In the genomic region with DNA sequence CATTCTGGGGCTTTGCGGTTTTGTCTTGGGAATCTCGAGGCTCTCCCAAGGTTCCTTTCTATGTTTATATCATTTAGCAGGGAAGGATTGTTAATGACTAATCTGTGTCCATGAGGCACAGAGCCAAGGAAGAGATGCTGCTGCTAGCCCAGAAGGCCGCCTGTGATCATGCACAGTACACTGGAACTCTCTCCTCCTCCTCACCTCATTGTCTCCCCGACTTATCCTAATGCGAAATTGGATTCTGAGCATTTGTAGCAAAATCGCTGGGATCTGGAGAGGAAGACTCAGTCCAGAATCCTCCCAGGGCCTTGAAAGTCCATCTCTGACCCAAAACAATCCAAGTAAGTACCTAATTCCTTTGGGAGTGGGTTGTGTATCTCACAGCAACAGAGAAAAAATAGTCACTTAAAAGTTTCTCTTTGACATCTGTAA, we compare ENCODE assay signal across 13 cellular contexts. TPM values are rescaled to one million over a fixed set of nuclear protein-coding genes. Genes with fewer than 3 reads are reported as not detected.
A peak's percentile ranks its signal among the peaks of the same experiment; 100 is the strongest.
DNase-seq lines count a peak whose midpoint lies in the region; ATAC-seq and TF ChIP-seq lines count a peak whose summit lies in the region.
"Had no signal": no experiment of that assay in that cellular context is flagged by ENCODE, and none has a peak within 500 bp of the region (broad histone marks: within the 10 kb centered on the region; RNA-seq: fewer than 3 reads in every experiment).

A gene (plus strand): TSS at position 151 of the 435 bp plus-strand sequence. CDS start 19,458 bp downstream, outside the sequence.

- peak; percentile 50 to 85 for TF ChIP-seq POLR2A in Peyer's patch (IDR thresholded peaks at IDR 0.05)

- ATAC-seq in GM18511 (IDR thresholded peaks at IDR 0.05; ENCODE audit: unreplicated experiment) (no peak), GM21423 (IDR thresholded peaks at IDR 0.05; ENCODE audit: unreplicated experiment) (no peak), HG03108 (IDR thresholded peaks at IDR 0.05; ENCODE audit: unreplicated experiment) (no peak)

- H3K9ac ChIP-seq in neural progenitor cell: no peak within 1 kb of the TSS

- no peak within 1 kb of the TSS for H3K4me3 Mint-ChIP-seq in neural progenitor cell

- H3K27me3 Mint-ChIP-seq in neural progenitor cell (ENCODE audit: insufficient read depth, low read depth): no peaks in the 10 kb centered on the region

- H2AFZ ChIP-seq in neural progenitor cell (replicated peaks): peak within 1 kb of the TSS; percentile 53

- no peak for TF ChIP-seq CTCF in AG09309 (IDR thresholded peaks at IDR 0.05; ENCODE audit: control insufficient read depth, insufficient read depth, low read depth, low read length, missing control alignments)
- no peak for TF ChIP-seq CTCF in Peyer's patch (IDR thresholded peaks at IDR 0.05)
- no peak for TF ChIP-seq CTCF in fibroblast of mammary gland (conservative IDR thresholded peaks at IDR 0.05; ENCODE audit: control insufficient read depth, insufficient read depth, low read depth, low read length)
- no peak for TF ChIP-seq CTCF in neural progenitor cell (IDR thresholded peaks at IDR 0.05)

- H3K4me1 Mint-ChIP-seq in neural progenitor cell: no peaks in the 10 kb centered on the region

- peak within 1 kb of the TSS in 3 of 4 donors; percentile 48 to 82 (median 65) for H3K27ac ChIP-seq in Peyer's patch
- no peak within 1 kb of the TSS for H3K27ac ChIP-seq in neural progenitor cell
- H3K27ac ChIP-seq: dorsolateral prefrontal cortex, left ventricle myocardium inferior, SJCRH30 had no signal

- peaks cover 7% of the 10 kb centered on the region for H3F3A ChIP-seq in neural progenitor cell (ENCODE audit: low read depth)

- H3K36me3 Mint-ChIP-seq in neural progenitor cell: no peaks in the 10 kb centered on the region

- H3K27me3 ChIP-seq in Peyer's patch (no peaks in the 10 kb centered on the region), neural progenitor cell (no peaks in the 10 kb centered on the region)
- H3K27me3 ChIP-seq: SJCRH30 had no signal

- no peaks in the 10 kb centered on the region for H4K20me1 ChIP-seq in neural progenitor cell (ENCODE audit: low read depth)

- no peaks in the 10 kb centered on the region for H3K9me3 Mint-ChIP-seq in neural progenitor cell

- no peak within 1 kb of the TSS for H3K27ac Mint-ChIP-seq in neural progenitor cell

- H3K36me3 ChIP-seq in Peyer's patch (no peaks in the 10 kb centered on the region), neural progenitor cell (no peaks in the 10 kb centered on the region)
- H3K36me3 ChIP-seq: left ventricle myocardium inferior, SJCRH30 had no signal

- H3K4me2 ChIP-seq in neural progenitor cell: no peak within 1 kb of the TSS

- H3K79me2 ChIP-seq in neural progenitor cell (ENCODE audit: low read depth): no peaks in the 10 kb centered on the region

- H3K9me3 ChIP-seq in Peyer's patch (no peaks in the 10 kb centered on the region), neural progenitor cell (ENCODE audit: low read depth) (no peaks in the 10 kb centered on the region)
- H3K9me3 ChIP-seq: left ventricle myocardium inferior, SJCRH30 had no signal

- DNase-seq in AG09309 (ENCODE audit: low read depth) (peak; percentile 2), Peyer's patch (peak in 1 of 3 donors; percentile 74), fibroblast of mammary gland (ENCODE audit: low read depth) (peak; percentile 62), neural progenitor cell (ENCODE audit: low spot score) (no peak), DMS114 treated with DMSO at 0.1 percent for 48 hours (lab: John Stamatoyannopoulos, UW; ENCODE audit: unreplicated experiment) (no peak)
- DNase-seq: dorsolateral prefrontal cortex, KG1, left ventricle myocardium inferior, NCI-H1930, SJCRH30 had no signal

- no peak within 1 kb of the TSS for H3K4me3 ChIP-seq in AG09309 (ENCODE audit: control insufficient read depth, low read depth, low read length)
- peak within 1 kb of the TSS in 3 of 4 donors; percentile 10 to 51 (median 43) for H3K4me3 ChIP-seq in Peyer's patch
- no peak within 1 kb of the TSS for H3K4me3 ChIP-seq in fibroblast of mammary gland (ENCODE audit: control insufficient read depth, low read depth, low read length)
- no peak within 1 kb of the TSS for H3K4me3 ChIP-seq in neural progenitor cell
- H3K4me3 ChIP-seq: dorsolateral prefrontal cortex, left ventricle myocardium inferior, SJCRH30 had no signal

- peaks cover 0 to 10% (median 0%) of the 10 kb centered on the region in 4 donors for H3K4me1 ChIP-seq in Peyer's patch
- H3K4me1 ChIP-seq in neural progenitor cell: peaks cover 6% of the 10 kb centered on the region
- H3K4me1 ChIP-seq: left ventricle myocardium inferior, SJCRH30 had no signal

RNA-seq across cellular contexts. Expression of the gene that starts here (rescaled TPM):
- total RNA-seq in Peyer's patch: 100 to 1,000 TPM in 3 of 4 donors, 10 to 100 TPM in 1; 75.1 to 316 (median 227) TPM
- total RNA-seq in neural progenitor cell (ENCODE audit: low replicate concordance): not detected in 2 replicates
- total RNA-seq: left ventricle myocardium inferior, SJCRH30 had no signal

Comparison
In these comparisons a context has a peak if more than half of its experiments do, and no peak if none do; other contexts are left out.
1. RNA of the gene that starts here (total RNA-seq): 75.1 to 316 TPM in Peyer's patch; not detected in neural progenitor cell; every median in the first group is over 10 times any median in the second.
2. DNase-seq: peak in AG09309 (single experiment) and fibroblast of mammary gland (single experiment); none in neural progenitor cell (single experiment) and DMS114 treated with DMSO at 0.1 percent for 48 hours (single experiment).
3. H3K4me3 ChIP-seq: peak in Peyer's patch (3 of 4); none in AG09309 (single experiment), fibroblast of mammary gland (single experiment) and neural progenitor cell (single experiment).